ENCODE assay signal across 1 cellular context in genomic region chr5:27473300-27474053, GRCh38.
TF ChIP-seq lines count a peak whose summit lies in the region.

No MANE protein-coding gene starts in this region.

TF ChIP-seq in HepG2, 621 proteins besides CTCF, POLR2A, EP300 and RAD21 (continued from another document):
- no peak for TF ChIP-seq MYPOP (CRISPR knock-in tag; IDR thresholded peaks at IDR 0.05)
- TF ChIP-seq ZNF562 (CRISPR knock-in tag; IDR thresholded peaks at IDR 0.05; ENCODE audit: borderline replicate concordance): no peak
- TF ChIP-seq THAP7 (CRISPR knock-in tag; IDR thresholded peaks at IDR 0.05): no peak
- TF ChIP-seq NFE2 (CRISPR knock-in tag; IDR thresholded peaks at IDR 0.05): no peak
- TF ChIP-seq ZBTB10 (CRISPR knock-in tag; IDR thresholded peaks at IDR 0.05; ENCODE audit: borderline replicate concordance): no peak
- TF ChIP-seq MTA1 (CRISPR knock-in tag; IDR thresholded peaks at IDR 0.05; ENCODE audit: borderline replicate concordance): no peak
- no peak for TF ChIP-seq RBM39 (IDR thresholded peaks at IDR 0.05; ENCODE audit: low read depth, low read length, poor library complexity, severe bottlenecking)
- TF ChIP-seq HOXD1 (CRISPR knock-in tag; IDR thresholded peaks at IDR 0.05): no peak
- TF ChIP-seq, protein P1, sequence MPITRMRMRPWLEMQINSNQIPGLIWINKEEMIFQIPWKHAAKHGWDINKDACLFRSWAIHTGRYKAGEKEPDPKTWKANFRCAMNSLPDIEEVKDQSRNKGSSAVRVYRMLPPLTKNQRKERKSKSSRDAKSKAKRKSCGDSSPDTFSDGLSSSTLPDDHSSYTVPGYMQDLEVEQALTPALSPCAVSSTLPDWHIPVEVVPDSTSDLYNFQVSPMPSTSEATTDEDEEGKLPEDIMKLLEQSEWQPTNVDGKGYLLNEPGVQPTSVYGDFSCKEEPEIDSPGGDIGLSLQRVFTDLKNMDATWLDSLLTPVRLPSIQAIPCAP (CRISPR knock-in tag; IDR thresholded peaks at IDR 0.05; ENCODE audit: low read depth): no peak
- TF ChIP-seq SPEN (CRISPR knock-in tag; IDR thresholded peaks at IDR 0.05; ENCODE audit: low read depth): no peak
